ENCODE assay signal across 1 cellular context in the genomic region with DNA sequence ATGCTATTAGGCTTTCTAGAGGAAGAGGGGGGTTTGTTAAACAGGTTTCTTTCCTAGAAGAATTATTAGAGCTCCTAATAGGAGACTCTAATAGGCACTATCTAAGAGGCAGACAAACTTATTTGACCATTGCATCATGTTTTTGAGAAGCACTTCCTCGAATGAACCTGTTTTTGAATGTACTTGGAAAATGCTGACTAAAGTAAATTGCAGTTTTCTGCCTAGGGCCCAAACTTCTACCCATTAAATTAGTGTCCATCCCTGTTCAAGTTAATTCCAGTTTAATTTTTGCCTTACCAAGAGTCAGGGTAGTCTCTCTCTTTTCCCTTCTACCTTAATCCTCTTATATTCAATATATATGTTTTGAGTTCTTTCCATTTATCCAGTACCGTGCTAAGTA.
TF ChIP-seq lines count a peak whose summit lies in the region.

No MANE protein-coding gene starts in this region.

TF ChIP-seq in GM23338, 12 proteins besides CTCF, POLR2A, EP300 and RAD21 (continued from another document):
- TF ChIP-seq, protein P1, sequence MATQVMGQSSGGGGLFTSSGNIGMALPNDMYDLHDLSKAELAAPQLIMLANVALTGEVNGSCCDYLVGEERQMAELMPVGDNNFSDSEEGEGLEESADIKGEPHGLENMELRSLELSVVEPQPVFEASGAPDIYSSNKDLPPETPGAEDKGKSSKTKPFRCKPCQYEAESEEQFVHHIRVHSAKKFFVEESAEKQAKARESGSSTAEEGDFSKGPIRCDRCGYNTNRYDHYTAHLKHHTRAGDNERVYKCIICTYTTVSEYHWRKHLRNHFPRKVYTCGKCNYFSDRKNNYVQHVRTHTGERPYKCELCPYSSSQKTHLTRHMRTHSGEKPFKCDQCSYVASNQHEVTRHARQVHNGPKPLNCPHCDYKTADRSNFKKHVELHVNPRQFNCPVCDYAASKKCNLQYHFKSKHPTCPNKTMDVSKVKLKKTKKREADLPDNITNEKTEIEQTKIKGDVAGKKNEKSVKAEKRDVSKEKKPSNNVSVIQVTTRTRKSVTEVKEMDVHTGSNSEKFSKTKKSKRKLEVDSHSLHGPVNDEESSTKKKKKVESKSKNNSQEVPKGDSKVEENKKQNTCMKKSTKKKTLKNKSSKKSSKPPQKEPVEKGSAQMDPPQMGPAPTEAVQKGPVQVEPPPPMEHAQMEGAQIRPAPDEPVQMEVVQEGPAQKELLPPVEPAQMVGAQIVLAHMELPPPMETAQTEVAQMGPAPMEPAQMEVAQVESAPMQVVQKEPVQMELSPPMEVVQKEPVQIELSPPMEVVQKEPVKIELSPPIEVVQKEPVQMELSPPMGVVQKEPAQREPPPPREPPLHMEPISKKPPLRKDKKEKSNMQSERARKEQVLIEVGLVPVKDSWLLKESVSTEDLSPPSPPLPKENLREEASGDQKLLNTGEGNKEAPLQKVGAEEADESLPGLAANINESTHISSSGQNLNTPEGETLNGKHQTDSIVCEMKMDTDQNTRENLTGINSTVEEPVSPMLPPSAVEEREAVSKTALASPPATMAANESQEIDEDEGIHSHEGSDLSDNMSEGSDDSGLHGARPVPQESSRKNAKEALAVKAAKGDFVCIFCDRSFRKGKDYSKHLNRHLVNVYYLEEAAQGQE (IDR thresholded peaks at IDR 0.05; ENCODE audit: unreplicated experiment): no peak
- no peak for TF ChIP-seq POLR2AphosphoS5 (IDR thresholded peaks at IDR 0.05; ENCODE audit: low read depth)
- TF ChIP-seq, protein P2, sequence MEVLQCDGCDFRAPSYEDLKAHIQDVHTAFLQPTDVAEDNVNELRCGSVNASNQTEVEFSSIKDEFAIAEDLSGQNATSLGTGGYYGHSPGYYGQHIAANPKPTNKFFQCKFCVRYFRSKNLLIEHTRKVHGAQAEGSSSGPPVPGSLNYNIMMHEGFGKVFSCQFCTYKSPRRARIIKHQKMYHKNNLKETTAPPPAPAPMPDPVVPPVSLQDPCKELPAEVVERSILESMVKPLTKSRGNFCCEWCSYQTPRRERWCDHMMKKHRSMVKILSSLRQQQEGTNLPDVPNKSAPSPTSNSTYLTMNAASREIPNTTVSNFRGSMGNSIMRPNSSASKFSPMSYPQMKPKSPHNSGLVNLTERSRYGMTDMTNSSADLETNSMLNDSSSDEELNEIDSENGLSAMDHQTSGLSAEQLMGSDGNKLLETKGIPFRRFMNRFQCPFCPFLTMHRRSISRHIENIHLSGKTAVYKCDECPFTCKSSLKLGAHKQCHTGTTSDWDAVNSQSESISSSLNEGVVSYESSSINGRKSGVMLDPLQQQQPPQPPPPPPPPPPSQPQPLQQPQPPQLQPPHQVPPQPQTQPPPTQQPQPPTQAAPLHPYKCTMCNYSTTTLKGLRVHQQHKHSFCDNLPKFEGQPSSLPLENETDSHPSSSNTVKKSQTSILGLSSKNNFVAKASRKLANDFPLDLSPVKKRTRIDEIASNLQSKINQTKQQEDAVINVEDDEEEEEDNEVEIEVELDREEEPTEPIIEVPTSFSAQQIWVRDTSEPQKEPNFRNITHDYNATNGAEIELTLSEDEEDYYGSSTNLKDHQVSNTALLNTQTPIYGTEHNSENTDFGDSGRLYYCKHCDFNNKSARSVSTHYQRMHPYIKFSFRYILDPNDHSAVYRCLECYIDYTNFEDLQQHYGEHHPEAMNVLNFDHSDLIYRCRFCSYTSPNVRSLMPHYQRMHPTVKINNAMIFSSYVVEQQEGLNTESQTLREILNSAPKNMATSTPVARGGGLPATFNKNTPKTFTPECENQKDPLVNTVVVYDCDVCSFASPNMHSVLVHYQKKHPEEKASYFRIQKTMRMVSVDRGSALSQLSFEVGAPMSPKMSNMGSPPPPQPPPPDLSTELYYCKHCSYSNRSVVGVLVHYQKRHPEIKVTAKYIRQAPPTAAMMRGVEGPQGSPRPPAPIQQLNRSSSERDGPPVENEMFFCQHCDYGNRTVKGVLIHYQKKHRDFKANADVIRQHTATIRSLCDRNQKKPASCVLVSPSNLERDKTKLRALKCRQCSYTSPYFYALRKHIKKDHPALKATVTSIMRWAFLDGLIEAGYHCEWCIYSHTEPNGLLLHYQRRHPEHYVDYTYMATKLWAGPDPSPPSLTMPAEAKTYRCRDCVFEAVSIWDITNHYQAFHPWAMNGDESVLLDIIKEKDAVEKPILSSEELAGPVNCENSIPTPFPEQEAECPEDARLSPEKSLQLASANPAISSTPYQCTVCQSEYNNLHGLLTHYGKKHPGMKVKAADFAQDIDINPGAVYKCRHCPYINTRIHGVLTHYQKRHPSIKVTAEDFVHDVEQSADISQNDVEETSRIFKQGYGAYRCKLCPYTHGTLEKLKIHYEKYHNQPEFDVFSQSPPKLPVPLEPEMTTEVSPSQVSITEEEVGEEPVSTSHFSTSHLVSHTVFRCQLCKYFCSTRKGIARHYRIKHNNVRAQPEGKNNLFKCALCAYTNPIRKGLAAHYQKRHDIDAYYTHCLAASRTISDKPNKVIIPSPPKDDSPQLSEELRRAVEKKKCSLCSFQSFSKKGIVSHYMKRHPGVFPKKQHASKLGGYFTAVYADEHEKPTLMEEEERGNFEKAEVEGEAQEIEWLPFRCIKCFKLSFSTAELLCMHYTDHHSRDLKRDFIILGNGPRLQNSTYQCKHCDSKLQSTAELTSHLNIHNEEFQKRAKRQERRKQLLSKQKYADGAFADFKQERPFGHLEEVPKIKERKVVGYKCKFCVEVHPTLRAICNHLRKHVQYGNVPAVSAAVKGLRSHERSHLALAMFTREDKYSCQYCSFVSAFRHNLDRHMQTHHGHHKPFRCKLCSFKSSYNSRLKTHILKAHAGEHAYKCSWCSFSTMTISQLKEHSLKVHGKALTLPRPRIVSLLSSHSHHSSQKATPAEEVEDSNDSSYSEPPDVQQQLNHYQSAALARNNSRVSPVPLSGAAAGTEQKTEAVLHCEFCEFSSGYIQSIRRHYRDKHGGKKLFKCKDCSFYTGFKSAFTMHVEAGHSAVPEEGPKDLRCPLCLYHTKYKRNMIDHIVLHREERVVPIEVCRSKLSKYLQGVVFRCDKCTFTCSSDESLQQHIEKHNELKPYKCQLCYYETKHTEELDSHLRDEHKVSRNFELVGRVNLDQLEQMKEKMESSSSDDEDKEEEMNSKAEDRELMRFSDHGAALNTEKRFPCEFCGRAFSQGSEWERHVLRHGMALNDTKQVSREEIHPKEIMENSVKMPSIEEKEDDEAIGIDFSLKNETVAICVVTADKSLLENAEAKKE (CRISPR knock-in tag; IDR thresholded peaks at IDR 0.05): no peak
- TF ChIP-seq ZNF331 (CRISPR knock-in tag; IDR thresholded peaks at IDR 0.05; ENCODE audit: low read depth): no peak
- no peak for TF ChIP-seq JUNB (IDR thresholded peaks at IDR 0.05; ENCODE audit: unreplicated experiment)
- TF ChIP-seq EZH2 (IDR thresholded peaks at IDR 0.05; ENCODE audit: low read depth, unreplicated experiment): no peak
- no peak for TF ChIP-seq CREB1 (CRISPR knock-in tag; IDR thresholded peaks at IDR 0.05; ENCODE audit: low read depth)
- TF ChIP-seq, protein P3, sequence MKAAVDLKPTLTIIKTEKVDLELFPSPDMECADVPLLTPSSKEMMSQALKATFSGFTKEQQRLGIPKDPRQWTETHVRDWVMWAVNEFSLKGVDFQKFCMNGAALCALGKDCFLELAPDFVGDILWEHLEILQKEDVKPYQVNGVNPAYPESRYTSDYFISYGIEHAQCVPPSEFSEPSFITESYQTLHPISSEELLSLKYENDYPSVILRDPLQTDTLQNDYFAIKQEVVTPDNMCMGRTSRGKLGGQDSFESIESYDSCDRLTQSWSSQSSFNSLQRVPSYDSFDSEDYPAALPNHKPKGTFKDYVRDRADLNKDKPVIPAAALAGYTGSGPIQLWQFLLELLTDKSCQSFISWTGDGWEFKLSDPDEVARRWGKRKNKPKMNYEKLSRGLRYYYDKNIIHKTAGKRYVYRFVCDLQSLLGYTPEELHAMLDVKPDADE (IDR thresholded peaks at IDR 0.05): no peak
- no peak for TF ChIP-seq STAT1 (IDR thresholded peaks at IDR 0.05; ENCODE audit: unreplicated experiment)
- TF ChIP-seq ZNF114 (CRISPR knock-in tag; IDR thresholded peaks at IDR 0.05): no peak
